29 cellular contexts compared by ENCODE assay signal in genomic region chr16:49977427-49977826, GRCh38. TPM values are rescaled to one million over a fixed set of nuclear protein-coding genes. Genes with fewer than 3 reads are reported as not detected.
A peak's percentile ranks its signal among the peaks of the same experiment; 100 is the strongest.
DNase-seq lines count a peak whose midpoint lies in the region; ATAC-seq and TF ChIP-seq lines count a peak whose summit lies in the region.
"Had no signal": no experiment of that assay in that cellular context is flagged by ENCODE, and none has a peak within 500 bp of the region (broad histone marks: within the 10 kb centered on the region; RNA-seq: fewer than 3 reads in every experiment).

No MANE protein-coding gene starts in this region.

- no peak for TF ChIP-seq CTCF in SK-N-SH (IDR thresholded peaks at IDR 0.05)
- no peak for TF ChIP-seq CTCF in HEK293 (tag by site-specific recombination; IDR thresholded peaks at IDR 0.05)

- no peak for TF ChIP-seq EP300 in SK-N-SH (IDR thresholded peaks at IDR 0.05; ENCODE audit: borderline replicate concordance in 1 of 2, low read depth in 1 of 2, low read length in 1 of 2)

- POLR2A ChIA-PET in SK-N-SH (lab: Yijun Ruan, JAX), result no interaction called here
- POLR2A ChIA-PET in HEK293 (lab: Yijun Ruan, JAX), result no interaction called here

- H3K4me3 ChIP-seq in SK-N-SH (ENCODE audit: low read depth in 2 of 2, low read length in 1 of 2) (no peak overlapping the region), HEK293 (ENCODE audit: low read depth, low read length) (no peak overlapping the region)
- H3K4me3 ChIP-seq: A549; BLaER1; BLaER1 treated with 17β-estradiol and CSF1 and Interleukin-3, amounts not matched to agents 10 nM and 100 nM had no signal

- H3K9ac ChIP-seq in SK-N-SH, result no peak overlapping the region
- H3K9ac ChIP-seq: BLaER1; BLaER1 treated with 17β-estradiol and CSF1 and Interleukin-3, amounts not matched to agents 10 nM and 100 nM had no signal

- no peaks in the 10 kb centered on the region for H4K20me1 ChIP-seq in SK-N-SH (ENCODE audit: insufficient read depth)
- H4K20me1 ChIP-seq: BLaER1; BLaER1 treated with 17β-estradiol and CSF1 and Interleukin-3, amounts not matched to agents 10 nM and 100 nM had no signal

- no peaks in the 10 kb centered on the region for H3K9me2 ChIP-seq in SK-N-SH

- H3K27me3 ChIP-seq in SK-N-SH (ENCODE audit: insufficient read depth), result no peaks in the 10 kb centered on the region
- H3K27me3 ChIP-seq: BE2C; BLaER1; BLaER1 treated with 17β-estradiol and CSF1 and Interleukin-3, amounts not matched to agents 10 nM and 100 nM had no signal

- no peaks in the 10 kb centered on the region for H3K79me2 ChIP-seq in SK-N-SH (ENCODE audit: insufficient read depth)

- no peak for TF ChIP-seq RAD21 in SK-N-SH (IDR thresholded peaks at IDR 0.05; ENCODE audit: low read length)

- H3K4me1 ChIP-seq in SK-N-SH (ENCODE audit: control insufficient read depth in 1 of 2, insufficient read depth in 2 of 2, low read depth in 1 of 2, low read length in 1 of 2) (no peaks in the 10 kb centered on the region), HEK293 (ENCODE audit: control insufficient read depth, insufficient read depth, low read length) (no peaks in the 10 kb centered on the region)
- H3K4me1 ChIP-seq: A549; BE2C; BLaER1; BLaER1 treated with 17β-estradiol and CSF1 and Interleukin-3, amounts not matched to agents 10 nM and 100 nM had no signal

- CTCF ChIA-PET in SK-N-SH (lab: Yijun Ruan, JAX) (interaction anchor here (0.7 to 2.9 kb wide), 2 partner anchors 20 to 42 kb away, joined by 3 to 8 read pairs; no protein-coding TSS in a partner anchor), HEK293 (lab: Yijun Ruan, JAX) (interaction anchor here (0.6 to 0.8 kb wide), 2 partner anchors 20 to 533 kb away, joined by 3 to 4 read pairs; no protein-coding TSS in a partner anchor)

- DNase-seq in SK-N-SH (no peak), NCI-H187 treated with DMSO at 0.1 percent for 48 hours (lab: John Stamatoyannopoulos, UW) (no peak)
- DNase-seq: 8988T; ACHN; AML-193; BE2C; C1 segment of cervical spinal cord; Caco-2; Calu3; CD4-positive, alpha-beta memory T cell; CD4-positive, alpha-beta T cell; CD4-positive, CD25-positive, alpha-beta regulatory T cell; CD8-positive, alpha-beta memory T cell; CD8-positive, alpha-beta T cell; COR-L47; DMS 273 treated with DMSO at 0.1 percent for 48 hours; DMS153; DMS53; DMS79; DMS79 treated with DMSO at 0.1 percent for 48 hours; DND-41; EL had no signal

- ATAC-seq in SK-N-SH treated with all-trans-retinoic acid at 6 μM for 48 hours, result no peak
- ATAC-seq: A549; CD8-positive, alpha-beta T cell had no signal

- H3K4me2 ChIP-seq in SK-N-SH, result no peak overlapping the region
- H3K4me2 ChIP-seq: A549; BLaER1; BLaER1 treated with 17β-estradiol and CSF1 and Interleukin-3, amounts not matched to agents 10 nM and 100 nM had no signal

- H3K27ac ChIP-seq in SK-N-SH (ENCODE audit: low read depth in 2 of 2, low read length in 1 of 2) (no peak overlapping the region), HEK293 (ENCODE audit: extremely low read depth, low read depth, low read length) (no peak overlapping the region)
- H3K27ac ChIP-seq: 22Rv1; A549; BLaER1; BLaER1 treated with 17β-estradiol and CSF1 and Interleukin-3, amounts not matched to agents 10 nM and 100 nM; C4-2B had no signal

- no peaks in the 10 kb centered on the region for H3F3A ChIP-seq in SK-N-SH (replicated peaks; ENCODE audit: insufficient read depth)

- no peak overlapping the region for H2AFZ ChIP-seq in SK-N-SH (ENCODE audit: low read depth)

- no peaks in the 10 kb centered on the region for H3K9me3 ChIP-seq in SK-N-SH
- H3K9me3 ChIP-seq in HEK293 (ENCODE audit: control insufficient read depth, insufficient read depth, low read depth, low read length), result no peaks in the 10 kb centered on the region
- H3K9me3 ChIP-seq: BE2C had no signal

- H3K36me3 ChIP-seq in SK-N-SH (replicated peaks in 1 of 2; ENCODE audit: control insufficient read depth in 1 of 2, insufficient read depth in 2 of 2, low read length in 1 of 2) (no peaks in the 10 kb centered on the region), HEK293 (ENCODE audit: control insufficient read depth in 2 of 2, insufficient read depth in 1 of 2, low read length in 2 of 2) (no peaks in the 10 kb centered on the region)
- H3K36me3 ChIP-seq: BE2C; BLaER1; BLaER1 treated with 17β-estradiol and CSF1 and Interleukin-3, amounts not matched to agents 10 nM and 100 nM had no signal

TF ChIP-seq in SK-N-SH treated with all-trans-retinoic acid at 6 μM for 48 hours, 23 proteins besides CTCF, POLR2A, EP300 and RAD21:
- no peak for TF ChIP-seq RARB (CRISPR knock-in tag; IDR thresholded peaks at IDR 0.05)
- TF ChIP-seq TOX (CRISPR knock-in tag; IDR thresholded peaks at IDR 0.05; ENCODE audit: borderline replicate concordance), result no peak
- TF ChIP-seq OSR1 (CRISPR knock-in tag; IDR thresholded peaks at IDR 0.05), result no peak
- TF ChIP-seq ZNF8 (CRISPR knock-in tag; IDR thresholded peaks at IDR 0.05), result peak; percentile 95
TF ChIP-seq in SK-N-SH treated with all-trans-retinoic acid at 6 μM for 48 hours: peak in this region for 1.

TF ChIP-seq in SK-N-SH, 30 proteins besides CTCF, POLR2A, EP300 and RAD21 (continues in another document):
- TF ChIP-seq NFIC (IDR thresholded peaks at IDR 0.05; ENCODE audit: borderline replicate concordance) (no peak), NRF1 (IDR thresholded peaks at IDR 0.05; ENCODE audit: low read depth, low read length) (no peak), FOXM1 (IDR thresholded peaks at IDR 0.05; ENCODE audit: low read depth) (no peak), RCOR1 (IDR thresholded peaks at IDR 0.05; ENCODE audit: low read length) (no peak), REST (IDR thresholded peaks at IDR 0.05; ENCODE audit: low read depth, low read length) (no peak), SMC3 (IDR thresholded peaks at IDR 0.05; ENCODE audit: low read depth, low read length) (no peak), EZH2phosphoT487 (IDR thresholded peaks at IDR 0.05; ENCODE audit: borderline replicate concordance, low read depth) (no peak), POLR2AphosphoS5 (IDR thresholded peaks at IDR 0.05; ENCODE audit: low read depth, low read length) (no peak)

TF ChIP-seq in HEK293, 187 proteins besides CTCF, POLR2A, EP300 and RAD21:
- TF ChIP-seq EGR2 (tag by site-specific recombination; IDR thresholded peaks at IDR 0.05; ENCODE audit: low read depth) (no peak), ZNF146 (tag by site-specific recombination; IDR thresholded peaks at IDR 0.05) (0 out of 2 replicates have a peak, but pooled peaks have one; percentile 23), ZNF626 (tag by site-specific recombination; IDR thresholded peaks at IDR 0.05) (no peak), ZNF133 (tag by site-specific recombination; IDR thresholded peaks at IDR 0.05) (no peak)

RNA-seq across cellular contexts. Expression of gene CNEP1R1, which starts 47.6 kb away (rescaled TPM):
- 19.2 and 21.6 TPM in 2 replicates for polyA plus RNA-seq in SK-N-SH (2012; rRNA removed)
- 22.5 and 26.6 TPM in 2 replicates for polyA plus RNA-seq in SK-N-SH (2012; cell fraction: cytosol; rRNA removed)
- 13.6 and 27.7 TPM in 2 replicates for polyA plus RNA-seq in SK-N-SH (2012; cell fraction: nucleus; rRNA removed)
